In genomic region chrX:861335-861890, GRCh38 we compare ENCODE assay signal across 21 cellular contexts.
DNase-seq lines count a peak whose midpoint lies in the region; ATAC-seq, FAIRE-seq and TF ChIP-seq lines count a peak whose summit lies in the region.
"Had no signal": no experiment of that assay in that cellular context is flagged by ENCODE, and none has a peak within 500 bp of the region (broad histone marks: within the 10 kb centered on the region; RNA-seq: fewer than 3 reads in every experiment).

No MANE protein-coding gene starts in this region.

- peaks cover 7% of the 10 kb centered on the region for H3K27me3 Mint-ChIP-seq in nephron (ENCODE audit: low read depth)

- H3K9me3 Mint-ChIP-seq in nephron = no peaks in the 10 kb centered on the region

- no peaks in the 10 kb centered on the region for H3K27me3 ChIP-seq in stomach

- intact Hi-C loops in stomach (cut with DNase I; ENCODE audit: low total_unique reads) = no loop called here

- peak overlapping the region; percentile 23 to 62 (median 38) for H3K27ac Mint-ChIP-seq in nephron
- H3K27ac Mint-ChIP-seq: CD8-positive, alpha-beta memory T cell had no signal

- DNase-seq in A549 (ENCODE audit: low read depth in 1 of 2, low spot score in 1 of 2) (no peak), EH (ENCODE audit: low read depth) (peak; percentile 89), choroid plexus epithelial cell (ENCODE audit: low read depth) (peak; percentile 30), ACHN (no peak), stomach (no peak)
- no peak for DNase-seq in central memory CD4-positive, alpha-beta T cell
- DNase-seq: C1 segment of cervical spinal cord; Calu3; CD8-positive, alpha-beta memory T cell; GF-D8; H9; KBM-7; MM.1S; NCI-H1092; NCI-H1436 treated with DMSO at 0.1 percent for 48 hours; NCI-H1930 had no signal

- H3K36me3 Mint-ChIP-seq in nephron (ENCODE audit: low read depth) = no peaks in the 10 kb centered on the region
- H3K36me3 Mint-ChIP-seq: CD8-positive, alpha-beta memory T cell had no signal

- no peak for FAIRE-seq in A549 (lab: Jason Lieb, UNC)
- FAIRE-seq: A204.1 had no signal

- no peaks in the 10 kb centered on the region for H3K4me1 ChIP-seq in A549
- H3K4me1 ChIP-seq in stomach = no peaks in the 10 kb centered on the region

- H3K4me2 ChIP-seq in A549 = no peak overlapping the region

- H3K4me3 Mint-ChIP-seq in nephron = no peak overlapping the region
- H3K4me3 Mint-ChIP-seq: CD8-positive, alpha-beta memory T cell; H9 had no signal

- POLR2A ChIA-PET in A549 (lab: Yijun Ruan, JAX) = no interaction called here

- WGBS in A549 (ENCODE audit: missing lambda C conversion rate) = 36% methylated on average over 14 of the region's 14 CpGs
- WGBS in stomach, 5 donors = 63 to 77% (median 72%) methylated on average over 14 of the region's 14 CpGs

- TF ChIP-seq EP300 in A549 (IDR thresholded peaks at IDR 0.05) = no peak
- no peak for TF ChIP-seq EP300 in stomach (IDR thresholded peaks at IDR 0.05)

- H3K36me3 ChIP-seq in stomach = no peaks in the 10 kb centered on the region

- CTCF ChIA-PET in A549 (lab: Yijun Ruan, JAX) = no interaction called here

- in situ Hi-C loops in ACHN (cut with HindIII; ENCODE audit: low pct_ligation_motif_present, low pct_unique_long_range_greater_than_20kb, low sequenced_read_pairs) = no loop called here

- no peak overlapping the region for H3K4me3 ChIP-seq in A549
- no peak overlapping the region for H3K4me3 ChIP-seq in choroid plexus epithelial cell (ENCODE audit: low read depth, low read length)
- H3K4me3 ChIP-seq in stomach = no peak overlapping the region

- H3K27ac ChIP-seq in A549 (no peak overlapping the region), stomach (no peak overlapping the region)
- H3K27ac ChIP-seq: RWPE1 had no signal

- ATAC-seq in A549 = peak; percentile 50 to 56; a peak in 5 of 6 replicates
- ATAC-seq in HG02571 (IDR thresholded peaks at IDR 0.05; ENCODE audit: unreplicated experiment) = no peak
- ATAC-seq: SK-N-SH treated with all-trans-retinoic acid at 6 μM for 48 hours had no signal

- TF ChIP-seq RAD21 in A549 (conservative IDR thresholded peaks at IDR 0.05 in 1 of 2, IDR thresholded peaks at IDR 0.05 in 1 of 2) = no peak

- H3K4me1 Mint-ChIP-seq in nephron = peaks cover 18% of the 10 kb centered on the region
- H3K4me1 Mint-ChIP-seq: CD8-positive, alpha-beta memory T cell had no signal

- TF ChIP-seq CTCF in A549 (IDR thresholded peaks at IDR 0.05) = no peak
- TF ChIP-seq CTCF in choroid plexus epithelial cell (conservative IDR thresholded peaks at IDR 0.05; ENCODE audit: low read depth, low read length) = no peak
- no peak for TF ChIP-seq CTCF in nephron (IDR thresholded peaks at IDR 0.05; ENCODE audit: unreplicated experiment in 3 of 3)
- TF ChIP-seq CTCF in stomach (IDR thresholded peaks at IDR 0.05) = no peak

- TF ChIP-seq POLR2A in A549 (IDR thresholded peaks at IDR 0.05; ENCODE audit: low read length) (no peak), stomach (IDR thresholded peaks at IDR 0.05) (no peak)

- peaks cover 3% of the 10 kb centered on the region; the same call in 1 of the 3 replicates for H3K9me3 ChIP-seq in A549
- peaks cover 0 to 65% (median 9%) of the 10 kb centered on the region in 4 donors for H3K9me3 ChIP-seq in stomach

TF ChIP-seq in A549, 52 proteins besides CTCF, POLR2A, EP300 and RAD21:
- no peak for TF ChIP-seq ZNF302 (CRISPR knock-in tag; IDR thresholded peaks at IDR 0.05)
- TF ChIP-seq CBX2 (IDR thresholded peaks at IDR 0.05; ENCODE audit: borderline replicate concordance, low read depth) = no peak
- no peak for TF ChIP-seq ELK1 (IDR thresholded peaks at IDR 0.05; ENCODE audit: low read depth, low read length)

Comparison
In these comparisons a context has a peak if more than half of its experiments do, and no peak if none do; other contexts are left out.
1. DNase-seq: peak in EH (single experiment) and choroid plexus epithelial cell (single experiment); none in A549 (0 of 2), ACHN (single experiment), central memory CD4-positive, alpha-beta T cell (single experiment) and stomach (single experiment).